Comparison of ENCODE assay signal across 20 cellular contexts in the genomic region with DNA sequence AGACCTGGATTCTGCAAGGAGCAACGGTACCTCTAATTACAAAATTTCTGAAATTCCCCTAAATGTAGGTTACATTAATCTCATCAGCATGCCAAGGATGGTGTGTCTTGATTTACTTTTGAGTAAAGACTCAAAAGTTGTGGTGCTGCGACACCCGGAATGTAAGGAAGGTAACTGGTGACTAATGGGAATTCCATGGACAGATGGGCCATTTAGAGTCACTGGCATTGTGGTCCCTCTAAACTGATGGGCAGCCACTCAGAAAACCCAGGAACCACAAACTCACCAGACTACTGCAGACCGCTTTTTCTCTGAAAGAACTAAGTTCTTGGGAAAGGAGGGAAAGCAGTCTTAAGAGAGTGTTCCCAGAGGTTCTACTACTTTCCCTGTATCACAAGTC. TPM values are rescaled to one million over a fixed set of nuclear protein-coding genes. Genes with fewer than 3 reads are reported as not detected.
DNase-seq lines count a peak whose midpoint lies in the region; ATAC-seq, FAIRE-seq and TF ChIP-seq lines count a peak whose summit lies in the region.
"Had no signal": no experiment of that assay in that cellular context is flagged by ENCODE, and none has a peak within 500 bp of the region (broad histone marks: within the 10 kb centered on the region; RNA-seq: fewer than 3 reads in every experiment).

No MANE protein-coding gene starts in this region.

- no peaks in the 10 kb centered on the region for H3K36me3 ChIP-seq in Caco-2 (ENCODE audit: control insufficient read depth, insufficient read depth, low read length)

- CTCF ChIA-PET in Caco-2 (lab: Charles Lee): no interaction called here

- peak; percentile 83 for FAIRE-seq in urothelium cell line (lab: Jason Lieb, UNC)
- FAIRE-seq in H54 (lab: Jason Lieb, UNC): no peak
- FAIRE-seq: GM19239, HepG2 had no signal

- H3K36me3 Mint-ChIP-seq in Caco-2 (ENCODE audit: insufficient read depth, unreplicated experiment): peaks cover 20% of the 10 kb centered on the region
- H3K36me3 Mint-ChIP-seq: IgD-negative memory B cell had no signal

- TF ChIP-seq POLR2A in H54 (IDR thresholded peaks at IDR 0.05; ENCODE audit: low read depth, low read length): no peak

- peaks cover 48% of the 10 kb centered on the region for H3K4me1 Mint-ChIP-seq in Caco-2 (ENCODE audit: low read depth, unreplicated experiment)

- DNase-seq in Caco-2 (no peak), HK-2 (ENCODE audit: unreplicated experiment) (peak; percentile 27), glomerular visceral epithelial cell (ENCODE audit: extremely low spot score) (peak; percentile 65), urothelium cell line (ENCODE audit: low spot score) (no peak), NCI-H146 (lab: John Stamatoyannopoulos, UW) (no peak), H54 (ENCODE audit: insufficient read length, low spot score) (no peak)
- DNase-seq: AML-193; Calu3; CD4-positive, alpha-beta T cell; DMS79 treated with DMSO at 0.1 percent for 48 hours; GF-D8; GM23248; HCEC 1CT; Karpas-422; KBM-7 had no signal

- BruUV-seq in Caco-2 (replicated peaks; lab: Mats Ljungman, UMichigan): no TSS peak

- H3K4me1 ChIP-seq in Caco-2: peaks cover 42% of the 10 kb centered on the region

- H3K27me3 Mint-ChIP-seq in Caco-2 (ENCODE audit: insufficient read depth, unreplicated experiment): no peaks in the 10 kb centered on the region

- no peak overlapping the region for H3K4me3 ChIP-seq in Caco-2 (ENCODE audit: low read depth, low read length)
- H3K4me3 ChIP-seq: GM23248 had no signal

- POLR2A ChIA-PET in Caco-2 (lab: Charles Lee): no interaction called here

- peaks cover 6% of the 10 kb centered on the region; the same call in 1 of the 2 replicates for H3K9me3 ChIP-seq in Caco-2

- TF ChIP-seq CTCF in Caco-2 (IDR thresholded peaks at IDR 0.05; ENCODE audit: insufficient read depth in 1 of 2, low read depth in 1 of 2, low read length in 1 of 2, severe bottlenecking in 1 of 2, unreplicated experiment in 1 of 2): no peak

- H3K4me3 Mint-ChIP-seq in Caco-2 (ENCODE audit: unreplicated experiment): no peak overlapping the region
- H3K4me3 Mint-ChIP-seq: CD4-positive, alpha-beta T cell; IgD-negative memory B cell had no signal

- peak overlapping the region; percentile 69 for H3K27ac Mint-ChIP-seq in Caco-2 (ENCODE audit: unreplicated experiment)
- H3K27ac Mint-ChIP-seq: CD4-positive, alpha-beta T cell; IgD-negative memory B cell had no signal

- no peaks in the 10 kb centered on the region for H3K27me3 ChIP-seq in Caco-2 (replicated peaks; ENCODE audit: control insufficient read depth, insufficient read depth, low read length)

- intact Hi-C loops in Caco-2 (cut with micrococcal nuclease; ENCODE audit: unreplicated experiment): loop anchor here (10.0 kb wide), 1 partner anchor 414 kb away; no protein-coding TSS in a partner anchor

- no peak for ATAC-seq in HG03521 (IDR thresholded peaks at IDR 0.05; ENCODE audit: unreplicated experiment)
- ATAC-seq: HepG2 had no signal

- peaks cover 36% of the 10 kb centered on the region for H3K9me3 Mint-ChIP-seq in Caco-2 (ENCODE audit: unreplicated experiment)
- H3K9me3 Mint-ChIP-seq: CD4-positive, alpha-beta T cell; IgD-negative memory B cell had no signal

RNA-seq across cellular contexts. Expression of gene GRIN2B, which starts 32.8 kb away (rescaled TPM):
- 23.4 and 24.4 TPM in 2 replicates for total RNA-seq in Caco-2 (2022)
- total RNA-seq: A172; CD4-positive, alpha-beta T cell; GM23248 had no signal

Comparison
In these comparisons a context has a peak if more than half of its experiments do, and no peak if none do; other contexts are left out.
1. DNase-seq: peak in HK-2 (single experiment) and glomerular visceral epithelial cell (single experiment); none in Caco-2 (0 of 2), urothelium cell line (single experiment), NCI-H146 (single experiment) and H54 (single experiment).